ENCODE assay signal across 15 cellular contexts in genomic region chr16:67269766-67270165, GRCh38. TPM values are rescaled to one million over a fixed set of nuclear protein-coding genes. Genes with fewer than 3 reads are reported as not detected.
DNase-seq lines count a peak whose midpoint lies in the region; ATAC-seq and TF ChIP-seq lines count a peak whose summit lies in the region.
"Had no signal": no experiment of that assay in that cellular context is flagged by ENCODE, and none has a peak within 500 bp of the region (broad histone marks: within the 10 kb centered on the region; RNA-seq: fewer than 3 reads in every experiment).

No MANE protein-coding gene starts in this region.

- POLR2A ChIA-PET in SK-N-SH (lab: Yijun Ruan, JAX), result interaction anchor here (1.5 kb wide), 1 partner anchor 9 kb away, joined by 5 read pairs; no protein-coding TSS in a partner anchor

- H3K79me2 ChIP-seq in GM23248 (ENCODE audit: insufficient read depth) (no peaks in the 10 kb centered on the region), SK-N-SH (ENCODE audit: insufficient read depth) (peaks cover 8% of the 10 kb centered on the region), trophoblast cell (ENCODE audit: control insufficient read depth, insufficient read depth, low read length, poor library complexity) (no peaks in the 10 kb centered on the region), Karpas-422 (ENCODE audit: low read length) (no peaks in the 10 kb centered on the region)

- H3K9ac ChIP-seq in GM23248 (no peak overlapping the region), SK-N-SH (no peak overlapping the region), trophoblast cell (ENCODE audit: low read length) (no peak overlapping the region), Karpas-422 (ENCODE audit: low read length) (no peak overlapping the region)

- peak; percentile 77 for DNase-seq in GM23248
- no peak for DNase-seq in SK-N-SH
- peak; percentile 32 for DNase-seq in epithelial cell of esophagus (ENCODE audit: low read depth)
- DNase-seq in trophoblast cell, result peak; percentile 39 to 43
- DNase-seq in WERI-Rb-1, result no peak
- DNase-seq in Karpas-422, result no peak
- DNase-seq in NCI-H187 (lab: John Stamatoyannopoulos, UW), result no peak
- DNase-seq: head of caudate nucleus, NCI-H1092, thyroid gland had no signal

- H4K12ac ChIP-seq in trophoblast cell (ENCODE audit: low read depth, low read length), result no peak overlapping the region

- in situ Hi-C loops in GM23248 (cut with MboI), result no loop called here

- no peak overlapping the region for H2AK5ac ChIP-seq in trophoblast cell (ENCODE audit: low read length)

- H3K14ac ChIP-seq in trophoblast cell (ENCODE audit: low read length), result no peak overlapping the region

- H4K20me1 ChIP-seq in GM23248 (ENCODE audit: insufficient read depth) (no peaks in the 10 kb centered on the region), SK-N-SH (ENCODE audit: insufficient read depth) (no peaks in the 10 kb centered on the region), Karpas-422 (ENCODE audit: insufficient read depth, low read depth, low read length) (no peaks in the 10 kb centered on the region)

- WGBS in GM23248 (ENCODE audit: low coverage in 1 of 2, low lambda C conversion rate in 2 of 2, missing lambda C conversion rate in 2 of 2), 2 experiments, result 70% methylated on average over 5 of the region's 5 CpGs
- WGBS in SK-N-SH (ENCODE audit: low lambda C conversion rate), result 78% methylated on average over 5 of the region's 5 CpGs
- WGBS in trophoblast cell (ENCODE audit: extremely low coverage, insufficient coverage, insufficient read length), result no CpG with 5 or more reads among the region's 5 CpGs

- H3K9me3 ChIP-seq in GM23248 (ENCODE audit: low read depth), result no peaks in the 10 kb centered on the region
- H3K9me3 ChIP-seq in SK-N-SH, result no peaks in the 10 kb centered on the region
- no peaks in the 10 kb centered on the region for H3K9me3 ChIP-seq in trophoblast cell (ENCODE audit: insufficient read depth, low read depth, low read length)
- no peaks in the 10 kb centered on the region for H3K9me3 ChIP-seq in WERI-Rb-1 (ENCODE audit: severe bottlenecking)
- H3K9me3 ChIP-seq in Karpas-422 (ENCODE audit: low read length), result no peaks in the 10 kb centered on the region
- H3K9me3 ChIP-seq: thyroid gland had no signal

- TF ChIP-seq EP300 in SK-N-SH (IDR thresholded peaks at IDR 0.05; ENCODE audit: borderline replicate concordance in 1 of 2, low read depth in 1 of 2, low read length in 1 of 2), result no peak

- no peak for ATAC-seq in GM21447 (IDR thresholded peaks at IDR 0.05; ENCODE audit: unreplicated experiment)

- H3K4me3 ChIP-seq in GM23248 (no peak overlapping the region), SK-N-SH (ENCODE audit: low read depth in 2 of 2, low read length in 1 of 2) (no peak overlapping the region), epithelial cell of esophagus (ENCODE audit: low read length) (no peak overlapping the region), trophoblast cell (ENCODE audit: low read depth, low read length) (no peak overlapping the region), WERI-Rb-1 (ENCODE audit: low read depth, low read length) (no peak overlapping the region), Karpas-422 (ENCODE audit: low read length) (no peak overlapping the region)
- H3K4me3 ChIP-seq: thyroid gland had no signal

- H3K79me1 ChIP-seq in trophoblast cell (ENCODE audit: low read length), result no peaks in the 10 kb centered on the region

- no peaks in the 10 kb centered on the region for H3K36me3 ChIP-seq in GM23248 (ENCODE audit: low read depth)
- peaks cover 0 to 4% of the 10 kb centered on the region in 2 experiments for H3K36me3 ChIP-seq in SK-N-SH (replicated peaks in 1 of 2; ENCODE audit: control insufficient read depth in 1 of 2, insufficient read depth in 2 of 2, low read length in 1 of 2)
- H3K36me3 ChIP-seq in trophoblast cell (ENCODE audit: control insufficient read depth in 1 of 2, insufficient read depth in 2 of 2, low read length in 2 of 2), result no peaks in the 10 kb centered on the region
- no peaks in the 10 kb centered on the region for H3K36me3 ChIP-seq in WERI-Rb-1
- H3K36me3 ChIP-seq in Karpas-422 (ENCODE audit: insufficient read depth, low read length), result no peaks in the 10 kb centered on the region
- H3K36me3 ChIP-seq: thyroid gland had no signal

- no peak for TF ChIP-seq RAD21 in SK-N-SH (IDR thresholded peaks at IDR 0.05; ENCODE audit: low read length)

- H3K23ac ChIP-seq in trophoblast cell (ENCODE audit: low read length), result no peak overlapping the region

- no peak overlapping the region for H2BK12ac ChIP-seq in trophoblast cell (ENCODE audit: low read length)

- no peak overlapping the region for H2BK120ac ChIP-seq in trophoblast cell (ENCODE audit: insufficient read depth, low read length, poor library complexity)

- no peak for TF ChIP-seq CTCF in SK-N-SH (IDR thresholded peaks at IDR 0.05)
- TF ChIP-seq CTCF in epithelial cell of esophagus (IDR thresholded peaks at IDR 0.05; ENCODE audit: insufficient read depth, low read depth, low read length, missing control alignments), result no peak
- TF ChIP-seq CTCF in WERI-Rb-1 (IDR thresholded peaks at IDR 0.05; ENCODE audit: low read depth, low read length), result no peak

- H2BK5ac ChIP-seq in trophoblast cell (ENCODE audit: low read depth, low read length, poor library complexity), result no peak overlapping the region

- CTCF ChIA-PET in SK-N-SH (lab: Yijun Ruan, JAX), result interaction anchor here (0.7 to 4.7 kb wide), 6 partner anchors 9 to 316 kb away, joined by 3 to 24 read pairs (median 4); partner anchors contain the start of genes FHOD1 and SLC9A5

- H3K9me2 ChIP-seq in GM23248 (ENCODE audit: insufficient read depth) (no peaks in the 10 kb centered on the region), SK-N-SH (no peaks in the 10 kb centered on the region), Karpas-422 (replicated peaks; ENCODE audit: insufficient read depth, low read length) (no peaks in the 10 kb centered on the region)

- H4K91ac ChIP-seq in trophoblast cell (ENCODE audit: low read depth, low read length), result no peak overlapping the region

- H3K4me2 ChIP-seq in GM23248 (ENCODE audit: unreplicated experiment), result no peak overlapping the region
- no peak overlapping the region for H3K4me2 ChIP-seq in SK-N-SH
- no peak overlapping the region for H3K4me2 ChIP-seq in trophoblast cell (ENCODE audit: low read length)
- H3K4me2 ChIP-seq in Karpas-422 (ENCODE audit: low read depth, low read length, poor library complexity, severe bottlenecking), result no peak overlapping the region

- H2AFZ ChIP-seq in GM23248 (no peak overlapping the region), SK-N-SH (ENCODE audit: low read depth) (no peak overlapping the region), trophoblast cell (ENCODE audit: insufficient read depth, low read length, poor library complexity) (no peak overlapping the region), Karpas-422 (ENCODE audit: low read length) (no peak overlapping the region)

- H3K4ac ChIP-seq in trophoblast cell (ENCODE audit: low read depth, low read length), result no peak overlapping the region

- peaks cover 25% of the 10 kb centered on the region for H3K4me1 ChIP-seq in GM23248 (ENCODE audit: insufficient read depth)
- peaks cover 0 to 7% of the 10 kb centered on the region in 2 experiments; a peak in 1 of 4 replicates for H3K4me1 ChIP-seq in SK-N-SH (ENCODE audit: control insufficient read depth in 1 of 2, insufficient read depth in 2 of 2, low read depth in 1 of 2, low read length in 1 of 2)
- no peaks in the 10 kb centered on the region for H3K4me1 ChIP-seq in trophoblast cell (ENCODE audit: control insufficient read depth in 1 of 2, insufficient read depth in 2 of 2, low read length in 2 of 2)
- no peaks in the 10 kb centered on the region for H3K4me1 ChIP-seq in Karpas-422 (ENCODE audit: low read length)

- H3F3A ChIP-seq in GM23248 (ENCODE audit: insufficient read depth), result peaks cover 16% of the 10 kb centered on the region
- peaks cover 21% of the 10 kb centered on the region for H3F3A ChIP-seq in SK-N-SH (replicated peaks; ENCODE audit: insufficient read depth)

- H3K27ac ChIP-seq in GM23248 (no peak overlapping the region; the same call in 1 of the 2 replicates), SK-N-SH (ENCODE audit: low read depth in 2 of 2, low read length in 1 of 2) (peak overlapping the region in 1 of 2 experiments; percentile 77; a peak in 2 of 4 replicates), trophoblast cell (ENCODE audit: low read depth, low read length) (no peak overlapping the region), WERI-Rb-1 (no peak overlapping the region), Karpas-422 (ENCODE audit: low read length) (no peak overlapping the region)
- H3K27ac ChIP-seq: thyroid gland, VCaP had no signal

- no peaks in the 10 kb centered on the region for H3K27me3 ChIP-seq in GM23248 (replicated peaks; ENCODE audit: insufficient read depth)
- no peaks in the 10 kb centered on the region for H3K27me3 ChIP-seq in SK-N-SH (ENCODE audit: insufficient read depth)
- H3K27me3 ChIP-seq in trophoblast cell (ENCODE audit: insufficient read depth, low read length), result no peaks in the 10 kb centered on the region
- no peaks in the 10 kb centered on the region for H3K27me3 ChIP-seq in WERI-Rb-1 (ENCODE audit: insufficient read depth, low read depth, severe bottlenecking)
- H3K27me3 ChIP-seq in Karpas-422 (ENCODE audit: low read length), result no peaks in the 10 kb centered on the region
- H3K27me3 ChIP-seq: thyroid gland had no signal

- H3K18ac ChIP-seq in trophoblast cell (ENCODE audit: low read length), result no peak overlapping the region

- no peak overlapping the region for H4K8ac ChIP-seq in trophoblast cell (ENCODE audit: low read depth, low read length)

RNA-seq across cellular contexts. Expression of gene PLEKHG4, which starts 9.6 kb away (rescaled TPM):
- total RNA-seq in GM23248 (2014; rRNA removed; shearing (Covaris generic)), result 24.2 and 38.8 TPM in 2 replicates
- 10.4 and 12.5 TPM in 2 replicates for polyA plus RNA-seq in GM23248 (2016; fragmentation: Nextera tagmentation; extraction: Ambion mirVana)
- 65.5 and 87.0 TPM in 2 replicates for polyA plus RNA-seq in SK-N-SH (2012; rRNA removed)
- 13.2 and 22.7 TPM in 2 replicates for polyA plus RNA-seq in SK-N-SH (2012; cell fraction: cytosol; rRNA removed)
- polyA plus RNA-seq in SK-N-SH (2012; cell fraction: nucleus; rRNA removed), result 417 and 427 TPM in 2 replicates
- polyA plus RNA-seq in trophoblast cell (2013), result 0.35 and 0.60 TPM in 2 replicates
- total RNA-seq in Karpas-422 (2014; rRNA removed; shearing (Covaris generic); ENCODE audit: low replicate concordance), result 0.36 and 0.86 TPM in 2 replicates

RNA-seq across cellular contexts. Expression of gene SLC9A5, which starts 21.0 kb away (rescaled TPM):
- total RNA-seq in GM23248 (2014; rRNA removed; shearing (Covaris generic)), result 2.2 and 2.7 TPM in 2 replicates
- polyA plus RNA-seq in GM23248 (2016; fragmentation: Nextera tagmentation; extraction: Ambion mirVana) (2.5 and 2.6 TPM in 2 replicates), SK-N-SH (2012; rRNA removed) (4.1 and 5.8 TPM in 2 replicates)
- 1.5 and 1.6 TPM in 2 replicates for polyA plus RNA-seq in SK-N-SH (2012; cell fraction: cytosol; rRNA removed)
- 29.9 and 31.6 TPM in 2 replicates for polyA plus RNA-seq in SK-N-SH (2012; cell fraction: nucleus; rRNA removed)
- polyA plus RNA-seq in trophoblast cell (2013), result 0.63 and 0.68 TPM in 2 replicates
- 4.9 and 6.1 TPM in 2 replicates for total RNA-seq in Karpas-422 (2014; rRNA removed; shearing (Covaris generic); ENCODE audit: low replicate concordance)
- polyA plus RNA-seq: CD14-positive monocyte had no signal

RNA-seq across cellular contexts. Expression of gene FHOD1, which starts 22.5 kb away (rescaled TPM):
- total RNA-seq in GM23248 (2014; rRNA removed; shearing (Covaris generic)), result 14.9 and 24.2 TPM in 2 replicates
- polyA plus RNA-seq in GM23248 (2016; fragmentation: Nextera tagmentation; extraction: Ambion mirVana) (7.7 and 9.3 TPM in 2 replicates), SK-N-SH (2012; rRNA removed) (53.2 and 70.9 TPM in 2 replicates)
- polyA plus RNA-seq in SK-N-SH (2012; cell fraction: cytosol; rRNA removed), result 17.6 and 25.5 TPM in 2 replicates
- 343 and 475 TPM in 2 replicates for polyA plus RNA-seq in SK-N-SH (2012; cell fraction: nucleus; rRNA removed)
- polyA plus RNA-seq in trophoblast cell (2013), result 15.3 and 16.6 TPM in 2 replicates
- total RNA-seq in Karpas-422 (2014; rRNA removed; shearing (Covaris generic); ENCODE audit: low replicate concordance), result 29.1 and 33.1 TPM in 2 replicates

RNA-seq across cellular contexts. Expression of gene TMEM208, which starts 42.8 kb away (rescaled TPM):
- total RNA-seq in GM23248 (2014; rRNA removed; shearing (Covaris generic)), result 24.9 and 53.8 TPM in 2 replicates
- polyA plus RNA-seq in GM23248 (2016; fragmentation: Nextera tagmentation; extraction: Ambion mirVana) (97.0 and 98.0 TPM in 2 replicates), SK-N-SH (2012; rRNA removed) (98.2 and 130 TPM in 2 replicates)
- polyA plus RNA-seq in SK-N-SH (2012; cell fraction: cytosol; rRNA removed), result 85.0 and 109 TPM in 2 replicates
- 101 TPM in 2 replicates for polyA plus RNA-seq in SK-N-SH (2012; cell fraction: nucleus; rRNA removed)
- 44.5 and 47.1 TPM in 2 replicates for polyA plus RNA-seq in trophoblast cell (2013)
- total RNA-seq in Karpas-422 (2014; rRNA removed; shearing (Covaris generic); ENCODE audit: low replicate concordance), result 19.5 and 38.9 TPM in 2 replicates

RNA-seq across cellular contexts. Expression of gene KCTD19, which starts 56.8 kb away (rescaled TPM):
- total RNA-seq in GM23248 (2014; rRNA removed; shearing (Covaris generic)), result not detected in 2 replicates
- not detected in 2 replicates for polyA plus RNA-seq in GM23248 (2016; fragmentation: Nextera tagmentation; extraction: Ambion mirVana)
- 1.8 and 1.9 TPM in 2 replicates for polyA plus RNA-seq in SK-N-SH (2012; rRNA removed)
- polyA plus RNA-seq in SK-N-SH (2012; cell fraction: cytosol; rRNA removed), result 0.41 and 0.49 TPM in 2 replicates
- polyA plus RNA-seq in SK-N-SH (2012; cell fraction: nucleus; rRNA removed), result 9.1 and 10.8 TPM in 2 replicates
- 0.10 and 0.22 TPM in 2 replicates for polyA plus RNA-seq in trophoblast cell (2013)
- not detected in 2 replicates for total RNA-seq in Karpas-422 (2014; rRNA removed; shearing (Covaris generic); ENCODE audit: low replicate concordance)
- total RNA-seq: cardiac septum, myocyte had no signal
- polyA plus RNA-seq: CD14-positive monocyte had no signal

Comparison
In these comparisons a context has a peak if more than half of its experiments do, and no peak if none do; other contexts are left out.
1. DNase-seq: peak in GM23248 (single experiment), epithelial cell of esophagus (single experiment) and trophoblast cell (2 of 2); none in SK-N-SH (single experiment), WERI-Rb-1 (single experiment), Karpas-422 (single experiment) and NCI-H187 (0 of 2).
2. RNA of gene PLEKHG4, which starts 9.6 kb away (total RNA-seq): 24.2 to 38.8 TPM in GM23248; 0.36 to 0.86 TPM in Karpas-422; every median in the first group is over 10 times any median in the second.